1 cellular context compared by ENCODE assay signal in the genomic region with DNA sequence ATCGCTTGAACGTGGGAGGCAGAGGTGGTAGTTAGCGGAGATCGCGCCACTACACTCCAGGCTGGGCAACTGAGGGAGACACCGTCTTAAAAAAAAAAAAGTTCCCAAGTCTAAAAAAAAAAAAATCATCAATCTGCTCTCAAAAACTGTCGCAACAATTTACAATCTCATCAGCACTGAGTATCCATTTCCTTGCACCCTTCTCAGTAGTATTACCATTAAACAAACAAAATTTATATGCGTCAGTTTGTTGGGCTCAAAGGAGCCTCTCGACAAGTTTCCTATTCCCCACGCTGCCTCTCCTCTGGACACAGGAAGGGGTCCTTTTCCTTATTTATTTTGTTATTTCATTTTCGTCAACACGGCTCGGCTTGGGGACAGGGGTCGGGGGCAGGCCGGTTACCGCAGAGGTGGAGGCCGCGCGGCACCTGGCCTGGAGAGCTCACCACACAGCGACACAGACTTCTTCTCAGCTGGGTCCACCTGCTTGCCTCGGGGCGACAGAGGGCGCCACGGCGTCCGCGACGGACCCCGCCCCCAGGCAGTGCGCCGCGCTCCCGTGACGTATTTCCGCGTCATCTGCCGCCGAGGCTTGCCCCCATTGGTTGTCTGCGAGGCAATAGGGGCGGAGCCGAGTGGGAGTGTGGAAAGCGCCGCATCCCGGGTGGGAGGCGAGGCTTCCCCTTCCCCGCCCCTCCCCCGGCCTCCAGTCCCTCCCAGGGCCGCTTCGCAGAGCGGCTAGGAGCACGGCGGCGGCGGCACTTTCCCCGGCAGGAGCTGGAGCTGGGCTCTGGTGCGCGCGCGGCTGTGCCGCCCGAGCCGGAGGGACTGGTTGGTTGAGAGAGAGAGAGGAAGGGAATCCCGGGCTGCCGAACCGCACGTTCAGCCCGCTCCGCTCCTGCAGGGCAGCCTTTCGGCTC.
TF ChIP-seq lines count a peak whose summit lies in the region.

A gene (plus strand): TSS at position 709 of the 920 bp plus-strand sequence. CDS start 436 bp downstream, outside the sequence.

TF ChIP-seq in HepG2, 621 proteins besides CTCF, POLR2A, EP300 and RAD21 (continued from another document and continues in another):
- TF ChIP-seq, protein P1, sequence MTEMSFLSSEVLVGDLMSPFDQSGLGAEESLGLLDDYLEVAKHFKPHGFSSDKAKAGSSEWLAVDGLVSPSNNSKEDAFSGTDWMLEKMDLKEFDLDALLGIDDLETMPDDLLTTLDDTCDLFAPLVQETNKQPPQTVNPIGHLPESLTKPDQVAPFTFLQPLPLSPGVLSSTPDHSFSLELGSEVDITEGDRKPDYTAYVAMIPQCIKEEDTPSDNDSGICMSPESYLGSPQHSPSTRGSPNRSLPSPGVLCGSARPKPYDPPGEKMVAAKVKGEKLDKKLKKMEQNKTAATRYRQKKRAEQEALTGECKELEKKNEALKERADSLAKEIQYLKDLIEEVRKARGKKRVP (CRISPR knock-in tag; IDR thresholded peaks at IDR 0.05), result peak in 1 of 2 experiments; percentile 63; a peak in 1 of 4 replicates
- TF ChIP-seq NFYB (CRISPR knock-in tag; IDR thresholded peaks at IDR 0.05) (peak; percentile 83), EED (CRISPR knock-in tag; IDR thresholded peaks at IDR 0.05) (no peak), GTF2F1 (IDR thresholded peaks at IDR 0.05; ENCODE audit: low read length) (no peak), SUZ12 (IDR thresholded peaks at IDR 0.05; ENCODE audit: low read depth, low read length) (no peak), ZSCAN12 (CRISPR knock-in tag; IDR thresholded peaks at IDR 0.05) (no peak), KDM5B (CRISPR knock-in tag; IDR thresholded peaks at IDR 0.05; ENCODE audit: borderline replicate concordance) (0 out of 2 replicates have a peak, but pooled peaks have one; percentile 10), ZNF878 (CRISPR knock-in tag; IDR thresholded peaks at IDR 0.05) (0 out of 2 replicates have a peak, but pooled peaks have one; percentile 29), MEF2D (CRISPR knock-in tag; IDR thresholded peaks at IDR 0.05) (0 out of 2 replicates have a peak, but pooled peaks have one; percentile 52), ISX (CRISPR knock-in tag; conservative IDR thresholded peaks at IDR 0.05) (no peak), PAF1 (CRISPR knock-in tag; IDR thresholded peaks at IDR 0.05) (no peak), ZSCAN20 (CRISPR knock-in tag; IDR thresholded peaks at IDR 0.05; ENCODE audit: borderline replicate concordance) (no peak), CHCHD3 (CRISPR knock-in tag; IDR thresholded peaks at IDR 0.05) (no peak), NFKB2 (CRISPR knock-in tag; IDR thresholded peaks at IDR 0.05; ENCODE audit: borderline replicate concordance) (no peak; the same call in 1 of the 2 replicates), LCORL (IDR thresholded peaks at IDR 0.05) (no peak), LCORL (CRISPR knock-in tag; IDR thresholded peaks at IDR 0.05) (peak; percentile 78), HOXA7 (CRISPR knock-in tag; IDR thresholded peaks at IDR 0.05) (no peak), KMT2A (CRISPR knock-in tag; IDR thresholded peaks at IDR 0.05) (peak; percentile 93), CBFB (CRISPR knock-in tag; IDR thresholded peaks at IDR 0.05) (peak; percentile 70), NONO (IDR thresholded peaks at IDR 0.05) (no peak), NONO (CRISPR knock-in tag; conservative IDR thresholded peaks at IDR 0.05) (peak; percentile 78; the same call in 1 of the 2 replicates), MBNL3 (CRISPR knock-in tag; conservative IDR thresholded peaks at IDR 0.05) (no peak), SIN3B (IDR thresholded peaks at IDR 0.05; ENCODE audit: low read length) (0 out of 2 replicates have a peak, but pooled peaks have one; percentile 58), ZEB1 (IDR thresholded peaks at IDR 0.05; ENCODE audit: insufficient replicate concordance, low read depth) (no peak), ZNF124 (CRISPR knock-in tag; IDR thresholded peaks at IDR 0.05) (0 out of 2 replicates have a peak, but pooled peaks have one; percentile 39)
- TF ChIP-seq, protein P2, sequence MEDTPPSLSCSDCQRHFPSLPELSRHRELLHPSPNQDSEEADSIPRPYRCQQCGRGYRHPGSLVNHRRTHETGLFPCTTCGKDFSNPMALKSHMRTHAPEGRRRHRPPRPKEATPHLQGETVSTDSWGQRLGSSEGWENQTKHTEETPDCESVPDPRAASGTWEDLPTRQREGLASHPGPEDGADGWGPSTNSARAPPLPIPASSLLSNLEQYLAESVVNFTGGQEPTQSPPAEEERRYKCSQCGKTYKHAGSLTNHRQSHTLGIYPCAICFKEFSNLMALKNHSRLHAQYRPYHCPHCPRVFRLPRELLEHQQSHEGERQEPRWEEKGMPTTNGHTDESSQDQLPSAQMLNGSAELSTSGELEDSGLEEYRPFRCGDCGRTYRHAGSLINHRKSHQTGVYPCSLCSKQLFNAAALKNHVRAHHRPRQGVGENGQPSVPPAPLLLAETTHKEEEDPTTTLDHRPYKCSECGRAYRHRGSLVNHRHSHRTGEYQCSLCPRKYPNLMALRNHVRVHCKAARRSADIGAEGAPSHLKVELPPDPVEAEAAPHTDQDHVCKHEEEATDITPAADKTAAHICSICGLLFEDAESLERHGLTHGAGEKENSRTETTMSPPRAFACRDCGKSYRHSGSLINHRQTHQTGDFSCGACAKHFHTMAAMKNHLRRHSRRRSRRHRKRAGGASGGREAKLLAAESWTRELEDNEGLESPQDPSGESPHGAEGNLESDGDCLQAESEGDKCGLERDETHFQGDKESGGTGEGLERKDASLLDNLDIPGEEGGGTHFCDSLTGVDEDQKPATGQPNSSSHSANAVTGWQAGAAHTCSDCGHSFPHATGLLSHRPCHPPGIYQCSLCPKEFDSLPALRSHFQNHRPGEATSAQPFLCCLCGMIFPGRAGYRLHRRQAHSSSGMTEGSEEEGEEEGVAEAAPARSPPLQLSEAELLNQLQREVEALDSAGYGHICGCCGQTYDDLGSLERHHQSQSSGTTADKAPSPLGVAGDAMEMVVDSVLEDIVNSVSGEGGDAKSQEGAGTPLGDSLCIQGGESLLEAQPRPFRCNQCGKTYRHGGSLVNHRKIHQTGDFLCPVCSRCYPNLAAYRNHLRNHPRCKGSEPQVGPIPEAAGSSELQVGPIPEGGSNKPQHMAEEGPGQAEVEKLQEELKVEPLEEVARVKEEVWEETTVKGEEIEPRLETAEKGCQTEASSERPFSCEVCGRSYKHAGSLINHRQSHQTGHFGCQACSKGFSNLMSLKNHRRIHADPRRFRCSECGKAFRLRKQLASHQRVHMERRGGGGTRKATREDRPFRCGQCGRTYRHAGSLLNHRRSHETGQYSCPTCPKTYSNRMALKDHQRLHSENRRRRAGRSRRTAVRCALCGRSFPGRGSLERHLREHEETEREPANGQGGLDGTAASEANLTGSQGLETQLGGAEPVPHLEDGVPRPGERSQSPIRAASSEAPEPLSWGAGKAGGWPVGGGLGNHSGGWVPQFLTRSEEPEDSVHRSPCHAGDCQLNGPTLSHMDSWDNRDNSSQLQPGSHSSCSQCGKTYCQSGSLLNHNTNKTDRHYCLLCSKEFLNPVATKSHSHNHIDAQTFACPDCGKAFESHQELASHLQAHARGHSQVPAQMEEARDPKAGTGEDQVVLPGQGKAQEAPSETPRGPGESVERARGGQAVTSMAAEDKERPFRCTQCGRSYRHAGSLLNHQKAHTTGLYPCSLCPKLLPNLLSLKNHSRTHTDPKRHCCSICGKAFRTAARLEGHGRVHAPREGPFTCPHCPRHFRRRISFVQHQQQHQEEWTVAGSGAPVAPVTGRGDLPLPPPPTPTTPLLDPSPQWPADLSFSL (CRISPR knock-in tag; IDR thresholded peaks at IDR 0.05), result no peak
- TF ChIP-seq, protein P3, sequence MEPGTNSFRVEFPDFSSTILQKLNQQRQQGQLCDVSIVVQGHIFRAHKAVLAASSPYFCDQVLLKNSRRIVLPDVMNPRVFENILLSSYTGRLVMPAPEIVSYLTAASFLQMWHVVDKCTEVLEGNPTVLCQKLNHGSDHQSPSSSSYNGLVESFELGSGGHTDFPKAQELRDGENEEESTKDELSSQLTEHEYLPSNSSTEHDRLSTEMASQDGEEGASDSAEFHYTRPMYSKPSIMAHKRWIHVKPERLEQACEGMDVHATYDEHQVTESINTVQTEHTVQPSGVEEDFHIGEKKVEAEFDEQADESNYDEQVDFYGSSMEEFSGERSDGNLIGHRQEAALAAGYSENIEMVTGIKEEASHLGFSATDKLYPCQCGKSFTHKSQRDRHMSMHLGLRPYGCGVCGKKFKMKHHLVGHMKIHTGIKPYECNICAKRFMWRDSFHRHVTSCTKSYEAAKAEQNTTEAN (CRISPR knock-in tag; conservative IDR thresholded peaks at IDR 0.05), result 0 out of 2 replicates have a peak, but pooled peaks have one; percentile 60
- TF ChIP-seq, protein P4, sequence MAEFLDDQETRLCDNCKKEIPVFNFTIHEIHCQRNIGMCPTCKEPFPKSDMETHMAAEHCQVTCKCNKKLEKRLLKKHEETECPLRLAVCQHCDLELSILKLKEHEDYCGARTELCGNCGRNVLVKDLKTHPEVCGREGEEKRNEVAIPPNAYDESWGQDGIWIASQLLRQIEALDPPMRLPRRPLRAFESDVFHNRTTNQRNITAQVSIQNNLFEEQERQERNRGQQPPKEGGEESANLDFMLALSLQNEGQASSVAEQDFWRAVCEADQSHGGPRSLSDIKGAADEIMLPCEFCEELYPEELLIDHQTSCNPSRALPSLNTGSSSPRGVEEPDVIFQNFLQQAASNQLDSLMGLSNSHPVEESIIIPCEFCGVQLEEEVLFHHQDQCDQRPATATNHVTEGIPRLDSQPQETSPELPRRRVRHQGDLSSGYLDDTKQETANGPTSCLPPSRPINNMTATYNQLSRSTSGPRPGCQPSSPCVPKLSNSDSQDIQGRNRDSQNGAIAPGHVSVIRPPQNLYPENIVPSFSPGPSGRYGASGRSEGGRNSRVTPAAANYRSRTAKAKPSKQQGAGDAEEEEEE (CRISPR knock-in tag; IDR thresholded peaks at IDR 0.05; ENCODE audit: borderline replicate concordance), result no peak
- TF ChIP-seq, protein P5, sequence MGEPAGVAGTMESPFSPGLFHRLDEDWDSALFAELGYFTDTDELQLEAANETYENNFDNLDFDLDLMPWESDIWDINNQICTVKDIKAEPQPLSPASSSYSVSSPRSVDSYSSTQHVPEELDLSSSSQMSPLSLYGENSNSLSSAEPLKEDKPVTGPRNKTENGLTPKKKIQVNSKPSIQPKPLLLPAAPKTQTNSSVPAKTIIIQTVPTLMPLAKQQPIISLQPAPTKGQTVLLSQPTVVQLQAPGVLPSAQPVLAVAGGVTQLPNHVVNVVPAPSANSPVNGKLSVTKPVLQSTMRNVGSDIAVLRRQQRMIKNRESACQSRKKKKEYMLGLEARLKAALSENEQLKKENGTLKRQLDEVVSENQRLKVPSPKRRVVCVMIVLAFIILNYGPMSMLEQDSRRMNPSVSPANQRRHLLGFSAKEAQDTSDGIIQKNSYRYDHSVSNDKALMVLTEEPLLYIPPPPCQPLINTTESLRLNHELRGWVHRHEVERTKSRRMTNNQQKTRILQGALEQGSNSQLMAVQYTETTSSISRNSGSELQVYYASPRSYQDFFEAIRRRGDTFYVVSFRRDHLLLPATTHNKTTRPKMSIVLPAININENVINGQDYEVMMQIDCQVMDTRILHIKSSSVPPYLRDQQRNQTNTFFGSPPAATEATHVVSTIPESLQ (CRISPR knock-in tag; conservative IDR thresholded peaks at IDR 0.05), result no peak
- TF ChIP-seq, protein P6, sequence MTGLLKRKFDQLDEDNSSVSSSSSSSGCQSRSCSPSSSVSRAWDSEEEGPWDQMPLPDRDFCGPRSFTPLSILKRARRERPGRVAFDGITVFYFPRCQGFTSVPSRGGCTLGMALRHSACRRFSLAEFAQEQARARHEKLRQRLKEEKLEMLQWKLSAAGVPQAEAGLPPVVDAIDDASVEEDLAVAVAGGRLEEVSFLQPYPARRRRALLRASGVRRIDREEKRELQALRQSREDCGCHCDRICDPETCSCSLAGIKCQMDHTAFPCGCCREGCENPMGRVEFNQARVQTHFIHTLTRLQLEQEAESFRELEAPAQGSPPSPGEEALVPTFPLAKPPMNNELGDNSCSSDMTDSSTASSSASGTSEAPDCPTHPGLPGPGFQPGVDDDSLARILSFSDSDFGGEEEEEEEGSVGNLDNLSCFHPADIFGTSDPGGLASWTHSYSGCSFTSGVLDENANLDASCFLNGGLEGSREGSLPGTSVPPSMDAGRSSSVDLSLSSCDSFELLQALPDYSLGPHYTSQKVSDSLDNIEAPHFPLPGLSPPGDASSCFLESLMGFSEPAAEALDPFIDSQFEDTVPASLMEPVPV (CRISPR knock-in tag; IDR thresholded peaks at IDR 0.05), result peak; percentile 54; the same call in 1 of the 2 replicates
- TF ChIP-seq, protein P7, sequence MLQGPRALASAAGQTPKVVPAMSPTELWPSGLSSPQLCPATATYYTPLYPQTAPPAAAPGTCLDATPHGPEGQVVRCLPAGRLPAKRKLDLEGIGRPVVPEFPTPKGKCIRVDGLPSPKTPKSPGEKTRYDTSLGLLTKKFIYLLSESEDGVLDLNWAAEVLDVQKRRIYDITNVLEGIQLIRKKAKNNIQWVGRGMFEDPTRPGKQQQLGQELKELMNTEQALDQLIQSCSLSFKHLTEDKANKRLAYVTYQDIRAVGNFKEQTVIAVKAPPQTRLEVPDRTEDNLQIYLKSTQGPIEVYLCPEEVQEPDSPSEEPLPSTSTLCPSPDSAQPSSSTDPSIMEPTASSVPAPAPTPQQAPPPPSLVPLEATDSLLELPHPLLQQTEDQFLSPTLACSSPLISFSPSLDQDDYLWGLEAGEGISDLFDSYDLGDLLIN (CRISPR knock-in tag; IDR thresholded peaks at IDR 0.05; ENCODE audit: borderline replicate concordance), result 0 out of 2 replicates have a peak, but pooled peaks have one; percentile 24
- TF ChIP-seq, protein P8, sequence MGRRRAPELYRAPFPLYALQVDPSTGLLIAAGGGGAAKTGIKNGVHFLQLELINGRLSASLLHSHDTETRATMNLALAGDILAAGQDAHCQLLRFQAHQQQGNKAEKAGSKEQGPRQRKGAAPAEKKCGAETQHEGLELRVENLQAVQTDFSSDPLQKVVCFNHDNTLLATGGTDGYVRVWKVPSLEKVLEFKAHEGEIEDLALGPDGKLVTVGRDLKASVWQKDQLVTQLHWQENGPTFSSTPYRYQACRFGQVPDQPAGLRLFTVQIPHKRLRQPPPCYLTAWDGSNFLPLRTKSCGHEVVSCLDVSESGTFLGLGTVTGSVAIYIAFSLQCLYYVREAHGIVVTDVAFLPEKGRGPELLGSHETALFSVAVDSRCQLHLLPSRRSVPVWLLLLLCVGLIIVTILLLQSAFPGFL (CRISPR knock-in tag; IDR thresholded peaks at IDR 0.05), result no peak
- TF ChIP-seq, protein P9, sequence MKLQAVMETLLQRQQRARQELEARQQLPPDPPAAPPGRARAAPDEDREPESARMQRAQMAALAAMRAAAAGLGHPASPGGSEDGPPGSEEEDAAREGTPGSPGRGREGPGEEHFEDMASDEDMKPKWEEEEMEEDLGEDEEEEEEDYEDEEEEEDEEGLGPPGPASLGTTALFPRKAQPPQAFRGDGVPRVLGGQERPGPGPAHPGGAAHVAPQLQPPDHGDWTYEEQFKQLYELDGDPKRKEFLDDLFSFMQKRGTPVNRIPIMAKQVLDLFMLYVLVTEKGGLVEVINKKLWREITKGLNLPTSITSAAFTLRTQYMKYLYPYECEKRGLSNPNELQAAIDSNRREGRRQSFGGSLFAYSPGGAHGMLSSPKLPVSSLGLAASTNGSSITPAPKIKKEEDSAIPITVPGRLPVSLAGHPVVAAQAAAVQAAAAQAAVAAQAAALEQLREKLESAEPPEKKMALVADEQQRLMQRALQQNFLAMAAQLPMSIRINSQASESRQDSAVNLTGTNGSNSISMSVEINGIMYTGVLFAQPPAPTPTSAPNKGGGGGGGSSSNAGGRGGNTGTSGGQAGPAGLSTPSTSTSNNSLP (IDR thresholded peaks at IDR 0.05; ENCODE audit: low read depth, low read length), result no peak
- TF ChIP-seq, protein P10, sequence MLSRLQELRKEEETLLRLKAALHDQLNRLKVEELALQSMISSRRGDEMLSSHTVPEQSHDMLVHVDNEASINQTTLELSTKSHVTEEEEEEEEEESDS (CRISPR knock-in tag; IDR thresholded peaks at IDR 0.05; ENCODE audit: borderline replicate concordance), result no peak
